In the genomic region with DNA sequence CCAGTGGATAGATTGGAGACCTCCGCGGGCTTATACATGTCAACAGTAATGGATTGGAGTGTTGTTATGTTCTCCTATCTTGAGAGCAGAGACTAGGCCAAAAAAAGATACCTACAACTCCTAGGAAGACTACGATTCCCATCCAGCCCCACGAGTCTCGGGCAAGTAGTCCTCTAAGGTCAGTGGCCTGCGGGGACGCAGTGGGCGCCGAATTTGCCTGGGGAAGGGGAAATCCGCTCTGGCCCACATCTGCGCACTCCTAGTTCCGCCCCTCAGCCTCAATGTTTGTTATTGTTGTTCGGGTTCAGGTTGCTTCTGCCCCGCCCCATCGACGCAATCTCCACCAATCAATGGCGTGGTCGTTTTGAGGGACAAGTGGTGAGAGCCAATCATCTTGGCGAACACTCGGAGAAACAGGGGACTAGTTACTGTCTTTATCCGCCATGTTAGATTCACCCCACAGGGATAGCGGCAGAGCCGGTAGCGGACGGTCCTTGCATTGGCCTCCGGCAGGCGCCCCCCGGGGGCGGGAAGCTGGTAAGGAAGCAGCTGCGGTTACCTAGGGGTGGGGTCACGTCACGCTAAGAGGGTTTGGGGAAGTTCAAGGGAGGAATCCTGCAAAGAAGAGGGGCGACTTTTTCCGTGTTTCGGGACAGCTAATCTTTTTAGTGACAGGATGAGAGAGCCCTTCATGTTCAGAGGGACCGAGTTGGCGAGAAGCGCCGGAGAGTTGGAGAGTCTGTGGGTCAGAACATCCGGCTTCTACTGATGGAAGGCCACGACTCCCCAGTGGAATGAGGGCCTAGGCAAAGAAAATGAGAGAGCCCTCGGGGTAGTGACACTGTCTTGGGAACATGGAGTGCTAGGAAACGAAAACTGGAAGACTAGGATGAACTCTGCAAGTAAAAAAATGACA, we compare ENCODE assay signal across 8 cellular contexts. TPM values are rescaled to one million over a fixed set of nuclear protein-coding genes. Genes with fewer than 3 reads are reported as not detected.
DNase-seq lines count a peak whose midpoint lies in the region; ATAC-seq and TF ChIP-seq lines count a peak whose summit lies in the region.

A gene with protein sequence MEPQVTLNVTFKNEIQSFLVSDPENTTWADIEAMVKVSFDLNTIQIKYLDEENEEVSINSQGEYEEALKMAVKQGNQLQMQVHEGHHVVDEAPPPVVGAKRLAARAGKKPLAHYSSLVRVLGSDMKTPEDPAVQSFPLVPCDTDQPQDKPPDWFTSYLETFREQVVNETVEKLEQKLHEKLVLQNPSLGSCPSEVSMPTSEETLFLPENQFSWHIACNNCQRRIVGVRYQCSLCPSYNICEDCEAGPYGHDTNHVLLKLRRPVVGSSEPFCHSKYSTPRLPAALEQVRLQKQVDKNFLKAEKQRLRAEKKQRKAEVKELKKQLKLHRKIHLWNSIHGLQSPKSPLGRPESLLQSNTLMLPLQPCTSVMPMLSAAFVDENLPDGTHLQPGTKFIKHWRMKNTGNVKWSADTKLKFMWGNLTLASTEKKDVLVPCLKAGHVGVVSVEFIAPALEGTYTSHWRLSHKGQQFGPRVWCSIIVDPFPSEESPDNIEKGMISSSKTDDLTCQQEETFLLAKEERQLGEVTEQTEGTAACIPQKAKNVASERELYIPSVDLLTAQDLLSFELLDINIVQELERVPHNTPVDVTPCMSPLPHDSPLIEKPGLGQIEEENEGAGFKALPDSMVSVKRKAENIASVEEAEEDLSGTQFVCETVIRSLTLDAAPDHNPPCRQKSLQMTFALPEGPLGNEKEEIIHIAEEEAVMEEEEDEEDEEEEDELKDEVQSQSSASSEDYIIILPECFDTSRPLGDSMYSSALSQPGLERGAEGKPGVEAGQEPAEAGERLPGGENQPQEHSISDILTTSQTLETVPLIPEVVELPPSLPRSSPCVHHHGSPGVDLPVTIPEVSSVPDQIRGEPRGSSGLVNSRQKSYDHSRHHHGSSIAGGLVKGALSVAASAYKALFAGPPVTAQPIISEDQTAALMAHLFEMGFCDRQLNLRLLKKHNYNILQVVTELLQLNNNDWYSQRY (plus strand): TSS at position 449 of the 916 bp plus-strand sequence. CDS start 4,586 bp downstream, outside the sequence.

- ATAC-seq in GM18498 (IDR thresholded peaks at IDR 0.05; ENCODE audit: unreplicated experiment) (peak; percentile 78), HG02885 (IDR thresholded peaks at IDR 0.05; ENCODE audit: poor library complexity, unreplicated experiment) (peak; percentile 79), left ventricle myocardium superior (peak; percentile 93)

- H3K27me3 ChIP-seq in prostate gland (replicated peaks; ENCODE audit: insufficient read depth), result no peaks in the 10 kb centered on the region

- H3K27ac ChIP-seq in prostate gland (peak within 1 kb of the TSS; percentile 98 to 99), urinary bladder (ENCODE audit: low read depth) (peak within 1 kb of the TSS; percentile 99)

- H3K4me3 ChIP-seq in prostate gland, result peak within 1 kb of the TSS; percentile 68 to 81
- peak within 1 kb of the TSS; percentile 56 for H3K4me3 ChIP-seq in urinary bladder (ENCODE audit: low read depth, low read length)

- H3K4me1 ChIP-seq in prostate gland (replicated peaks) (no peaks in the 10 kb centered on the region), urinary bladder (ENCODE audit: insufficient read depth) (peaks cover 2% of the 10 kb centered on the region)

- peak; percentile 99 for DNase-seq in NCI-H1694 (lab: John Stamatoyannopoulos, UW)
- DNase-seq in amygdala (lab: John Stamatoyannopoulos, UW), result peak; percentile 63 to 99 (median 94)
- DNase-seq in left ventricle myocardium superior, result peak; percentile 93
- peak; percentile 98 for DNase-seq in prostate gland (ENCODE audit: low spot score)

- TF ChIP-seq POLR2A in prostate gland (IDR thresholded peaks at IDR 0.05), result peak; percentile 91

- no peaks in the 10 kb centered on the region for H3K36me3 ChIP-seq in prostate gland
- H3K36me3 ChIP-seq in urinary bladder (ENCODE audit: insufficient read depth), result no peaks in the 10 kb centered on the region

- intact Hi-C loops in T-helper 1 cell treated with Interleukin-12 subunit alpha and Interleukin-12 subunit beta and Interleukin-4 antibody, amounts not matched to agents 30 ng/mL and 1 ng/mL, for 36 hours (cut with micrococcal nuclease), result loop anchor here (1.0 to 5.0 kb wide), 14 partner anchors 40 to 901 kb away; a partner anchor contains a TSS
- intact Hi-C loops in left ventricle myocardium superior (cut with micrococcal nuclease) (no loop called here), prostate gland (cut with DNase I) (loop anchor here (1.0 to 5.0 kb wide), 4 partner anchors 41 to 190 kb away; a partner anchor contains a TSS)

- no peak for TF ChIP-seq CTCF in prostate gland (IDR thresholded peaks at IDR 0.05)

- no peaks in the 10 kb centered on the region for H3K9me3 ChIP-seq in prostate gland

- under 1% methylated on average over 43 of the region's 43 CpGs for WGBS in prostate gland
- WGBS in urinary bladder, result under 1% methylated on average over 43 of the region's 43 CpGs

RNA-seq across cellular contexts. Expression of the gene that starts here (rescaled TPM):
- 65.7 and 69.1 TPM in 2 replicates for total RNA-seq in T-helper 1 cell treated with Interleukin-12 subunit alpha and Interleukin-12 subunit beta and Interleukin-4 antibody, amounts not matched to agents 30 ng/mL and 1 ng/mL, for 36 hours
- 99.2 TPM for total RNA-seq in left ventricle myocardium superior
- total RNA-seq in prostate gland, result 100 to 1,000 TPM; 120 to 156 TPM
- 95.9 TPM for total RNA-seq in urinary bladder
- polyA plus RNA-seq in urinary bladder, result 65.1 TPM

Comparison
In these comparisons a context has a peak if more than half of its experiments do, and no peak if none do; other contexts are left out.
1. Peak in every context shown above with its lines: DNase-seq, ATAC-seq, H3K4me3 ChIP-seq and H3K27ac ChIP-seq.